20 cellular contexts compared by ENCODE assay signal in genomic region chr9:88017086-88017485, GRCh38. TPM values are rescaled to one million over a fixed set of nuclear protein-coding genes. Genes with fewer than 3 reads are reported as not detected.
A peak's percentile ranks its signal among the peaks of the same experiment; 100 is the strongest.
DNase-seq lines count a peak whose midpoint lies in the region; ATAC-seq, FAIRE-seq and TF ChIP-seq lines count a peak whose summit lies in the region.
"Had no signal": no experiment of that assay in that cellular context is flagged by ENCODE, and none has a peak within 500 bp of the region (broad histone marks: within the 10 kb centered on the region; RNA-seq: fewer than 3 reads in every experiment).

No MANE protein-coding gene starts in this region.

- no peak overlapping the region for H3K4me2 ChIP-seq in astrocyte (ENCODE audit: low read length)
- H3K4me2 ChIP-seq: KMS-11 had no signal

- no peaks in the 10 kb centered on the region for H3K27me3 Mint-ChIP-seq in astrocyte (ENCODE audit: low read depth, unreplicated experiment)
- no peaks in the 10 kb centered on the region for H3K27me3 Mint-ChIP-seq in endothelial cell (ENCODE audit: unreplicated experiment)
- H3K27me3 Mint-ChIP-seq: CD4-positive, alpha-beta T cell had no signal

- H3K9me3 Mint-ChIP-seq in astrocyte (ENCODE audit: unreplicated experiment): no peaks in the 10 kb centered on the region
- no peaks in the 10 kb centered on the region for H3K9me3 Mint-ChIP-seq in endothelial cell (ENCODE audit: unreplicated experiment)
- H3K9me3 Mint-ChIP-seq: CD4-positive, alpha-beta T cell had no signal

- intact Hi-C loops in pancreas (cut with DNase I): no loop called here

- WGBS in pancreas, 2 donors: 82 to 91% methylated on average over 3 of the region's 3 CpGs

- H3K4me3 ChIP-seq in astrocyte (ENCODE audit: insufficient read depth, low read depth, low read length): no peak overlapping the region
- no peak overlapping the region for H3K4me3 ChIP-seq in fibroblast of the aortic adventitia (ENCODE audit: low read depth, low read length)
- no peak overlapping the region for H3K4me3 ChIP-seq in pancreas

- H4K20me1 ChIP-seq in astrocyte (ENCODE audit: insufficient read depth, low read length): no peaks in the 10 kb centered on the region

- FAIRE-seq in astrocyte (lab: Jason Lieb, UNC) (no peak), pancreas (lab: Jason Lieb, UNC) (no peak)
- FAIRE-seq: H1 had no signal

- no peak overlapping the region for H2AFZ ChIP-seq in astrocyte (ENCODE audit: low read depth, low read length)

- H3K36me3 Mint-ChIP-seq in astrocyte (ENCODE audit: low read depth, unreplicated experiment) (no peaks in the 10 kb centered on the region), endothelial cell (ENCODE audit: low read depth, unreplicated experiment) (no peaks in the 10 kb centered on the region)

- H3K27me3 ChIP-seq in astrocyte (ENCODE audit: insufficient read depth, low read length) (no peaks in the 10 kb centered on the region), pancreas (no peaks in the 10 kb centered on the region)
- H3K27me3 ChIP-seq: BE2C had no signal

- H3K9me3 ChIP-seq in astrocyte (ENCODE audit: insufficient read depth, low read depth, low read length): no peaks in the 10 kb centered on the region
- no peaks in the 10 kb centered on the region for H3K9me3 ChIP-seq in pancreas
- H3K9me3 ChIP-seq: BE2C, Caco-2 had no signal

- H3K4me3 Mint-ChIP-seq in astrocyte (ENCODE audit: unreplicated experiment) (no peak overlapping the region), endothelial cell (ENCODE audit: unreplicated experiment) (no peak overlapping the region)
- H3K4me3 Mint-ChIP-seq: CD4-positive, alpha-beta T cell had no signal

- H3K36me3 ChIP-seq in astrocyte (ENCODE audit: insufficient read depth, low read length) (no peaks in the 10 kb centered on the region), pancreas (no peaks in the 10 kb centered on the region)
- H3K36me3 ChIP-seq: BE2C had no signal

- TF ChIP-seq CTCF in astrocyte (IDR thresholded peaks at IDR 0.05; ENCODE audit: insufficient read depth, low read depth, low read length) (no peak), fibroblast of the aortic adventitia (IDR thresholded peaks at IDR 0.05; ENCODE audit: insufficient read depth, low read length) (no peak), endothelial cell (IDR thresholded peaks at IDR 0.05; ENCODE audit: unreplicated experiment) (no peak), pancreas (IDR thresholded peaks at IDR 0.05) (no peak)

- no peak overlapping the region for H3K27ac Mint-ChIP-seq in astrocyte (ENCODE audit: unreplicated experiment)
- H3K27ac Mint-ChIP-seq in endothelial cell (ENCODE audit: unreplicated experiment): no peak overlapping the region
- H3K27ac Mint-ChIP-seq: CD4-positive, alpha-beta T cell had no signal

- ATAC-seq in pancreas (no peak), GM21528 (IDR thresholded peaks at IDR 0.05; ENCODE audit: low FRiP score, unreplicated experiment) (no peak)

- H3K27ac ChIP-seq in astrocyte (ENCODE audit: low read depth, low read length) (no peak overlapping the region), pancreas (no peak overlapping the region)
- H3K27ac ChIP-seq: KMS-11 had no signal

- no peaks in the 10 kb centered on the region for H3K79me2 ChIP-seq in astrocyte (ENCODE audit: insufficient read depth, low read length)

- no peak overlapping the region for H3K9ac ChIP-seq in astrocyte (ENCODE audit: low read length)
- H3K9ac ChIP-seq: KMS-11 had no signal

- H3K4me1 ChIP-seq in astrocyte (ENCODE audit: insufficient read depth, low read length) (no peaks in the 10 kb centered on the region), pancreas (no peaks in the 10 kb centered on the region)
- H3K4me1 ChIP-seq: BE2C, Caco-2 had no signal

- H3K4me1 Mint-ChIP-seq in astrocyte (ENCODE audit: low read depth, unreplicated experiment) (peaks cover 1% of the 10 kb centered on the region), endothelial cell (ENCODE audit: unreplicated experiment) (no peaks in the 10 kb centered on the region)

- DNase-seq in GM04503 (ENCODE audit: low read depth): peak; percentile 3
- peak; percentile 16 for DNase-seq in astrocyte (ENCODE audit: low read depth)
- peak; percentile 74 for DNase-seq in fibroblast of the aortic adventitia (ENCODE audit: low read depth)
- no peak for DNase-seq in endothelial cell (ENCODE audit: low spot score)
- DNase-seq in stimulated activated CD4-positive, alpha-beta T cell treated with anti-CD3 and anti-CD28 coated beads, Interleukin-2, amount 100 ng/mL, for 24 hours: no peak
- no peak for DNase-seq in pancreas
- DNase-seq: ACHN; BE2C; Caco-2; CD4-positive, alpha-beta T cell; NCI-H1417 treated with DMSO at 0.1 percent for 48 hours; NCI-H187 treated with DMSO at 0.1 percent for 48 hours; NCI-H2227 treated with DMSO at 0.1 percent for 48 hours; NCI-H524; NCI-H82; OCI-M1; Right ventricle myocardium superior had no signal

RNA-seq across cellular contexts. Expression of gene CDK20, which starts 42.8 kb away (rescaled TPM):
- total RNA-seq in astrocyte (4.5 and 4.7 TPM in 2 replicates), fibroblast of the aortic adventitia (ENCODE audit: low replicate concordance) (5.8 and 8.4 TPM in 2 replicates), endothelial cell (ENCODE audit: unreplicated experiment) (1.4 TPM), pancreas (1 to 10 TPM; 3.6 to 9.1 (median 4.6) TPM)
- polyA plus RNA-seq in pancreas: 10 to 100 TPM in 1 of 2 donors, 1 to 10 TPM in 1; 9.4 to 16.4 TPM

Comparison
In these comparisons a context has a peak if more than half of its experiments do, and no peak if none do; other contexts are left out.
1. DNase-seq: peak in GM04503 (single experiment), astrocyte (single experiment) and fibroblast of the aortic adventitia (single experiment); none in endothelial cell (single experiment), stimulated activated CD4-positive, alpha-beta T cell treated with anti-CD3 and anti-CD28 coated beads, Interleukin-2, amount 100 ng/mL, for 24 hours (0 of 2) and pancreas (0 of 6).